ENCODE assay signal across 13 cellular contexts in genomic region chr6:80639243-80639642, GRCh38.
A peak's percentile ranks its signal among the peaks of the same experiment; 100 is the strongest.
DNase-seq lines count a peak whose midpoint lies in the region; ATAC-seq and TF ChIP-seq lines count a peak whose summit lies in the region.
"Had no signal": no experiment of that assay in that cellular context is flagged by ENCODE, and none has a peak within 500 bp of the region (broad histone marks: within the 10 kb centered on the region; RNA-seq: fewer than 3 reads in every experiment).

No MANE protein-coding gene starts in this region.

- H3K9me3 ChIP-seq in endodermal cell (ENCODE audit: control insufficient read depth, low read length): no peaks in the 10 kb centered on the region
- no peaks in the 10 kb centered on the region for H3K9me3 ChIP-seq in neuron (ENCODE audit: low read length)
- H3K9me3 ChIP-seq in esophagus muscularis mucosa: no peaks in the 10 kb centered on the region
- H3K9me3 ChIP-seq: BLaER1, HAP-1, right atrium auricular region had no signal

- H2AFZ ChIP-seq in neuron (ENCODE audit: low read depth, low read length): peak overlapping the region; percentile 41

- no peaks in the 10 kb centered on the region for H3K36me3 Mint-ChIP-seq in endodermal cell (ENCODE audit: low read depth)

- H3K36me3 ChIP-seq in endodermal cell (ENCODE audit: control insufficient read depth, insufficient read depth, low read length) (no peaks in the 10 kb centered on the region), neuron (ENCODE audit: insufficient read depth, low read length) (no peaks in the 10 kb centered on the region), esophagus muscularis mucosa (no peaks in the 10 kb centered on the region)
- H3K36me3 ChIP-seq: BLaER1, HAP-1, right atrium auricular region had no signal

- H3K27ac Mint-ChIP-seq in endodermal cell: peak overlapping the region; percentile 6
- H3K27ac Mint-ChIP-seq: activated T-cell treated with anti-CD3 and anti-CD28 coated beads, Interleukin-2, amount 50 U/mL, for 72 hours had no signal

- ATAC-seq in HG02885 (IDR thresholded peaks at IDR 0.05; ENCODE audit: poor library complexity, unreplicated experiment) (no peak), GM18870 (IDR thresholded peaks at IDR 0.05; ENCODE audit: unreplicated experiment) (no peak)

- H3K27ac ChIP-seq in endodermal cell (ENCODE audit: low read depth, low read length) (no peak overlapping the region), esophagus muscularis mucosa (replicated peaks in 1 of 4) (no peak overlapping the region)
- H3K27ac ChIP-seq: BLaER1, right atrium auricular region had no signal

- TF ChIP-seq POLR2A in esophagus muscularis mucosa (IDR thresholded peaks at IDR 0.05; ENCODE audit: low read depth): no peak

- H3K4me3 ChIP-seq in endodermal cell (ENCODE audit: low read length) (no peak overlapping the region), neuron (ENCODE audit: low read length) (peak overlapping the region; percentile 24), esophagus muscularis mucosa (no peak overlapping the region)
- H3K4me3 ChIP-seq: BLaER1, HAP-1, right atrium auricular region had no signal

- H3K4me1 ChIP-seq in endodermal cell (ENCODE audit: control insufficient read depth, insufficient read depth, low read length): no peaks in the 10 kb centered on the region
- peaks cover 16% of the 10 kb centered on the region for H3K4me1 ChIP-seq in neuron (ENCODE audit: insufficient read depth, low read length)
- H3K4me1 ChIP-seq in esophagus muscularis mucosa: no peaks in the 10 kb centered on the region
- H3K4me1 ChIP-seq: BLaER1, HAP-1, right atrium auricular region had no signal

- peaks cover 9% of the 10 kb centered on the region for H3K4me1 Mint-ChIP-seq in endodermal cell

- no peaks in the 10 kb centered on the region for H3K27me3 Mint-ChIP-seq in endodermal cell (ENCODE audit: insufficient read depth)

- H3K9ac ChIP-seq in endodermal cell (ENCODE audit: extremely low read depth, low read length, poor library complexity, severe bottlenecking): no peak overlapping the region
- H3K9ac ChIP-seq: BLaER1 had no signal

- TF ChIP-seq CTCF in endodermal cell (conservative IDR thresholded peaks at IDR 0.05): no peak
- TF ChIP-seq CTCF in esophagus muscularis mucosa (IDR thresholded peaks at IDR 0.05): no peak

- H3K27me3 ChIP-seq in endodermal cell (ENCODE audit: control insufficient read depth, insufficient read depth, low read length, poor library complexity, severe bottlenecking): no peaks in the 10 kb centered on the region
- no peaks in the 10 kb centered on the region for H3K27me3 ChIP-seq in neuron (ENCODE audit: insufficient read depth, low read length)
- no peaks in the 10 kb centered on the region for H3K27me3 ChIP-seq in esophagus muscularis mucosa
- H3K27me3 ChIP-seq: BLaER1, right atrium auricular region had no signal

- intact Hi-C loops in esophagus muscularis mucosa (cut with DNase I): no loop called here

- DNase-seq in ELR (ENCODE audit: low read depth): peak; percentile 55
- no peak for DNase-seq in endodermal cell
- DNase-seq in esophagus muscularis mucosa (ENCODE audit: extremely low spot score): no peak
- no peak for DNase-seq in glomerular visceral epithelial cell (ENCODE audit: extremely low spot score)
- DNase-seq: activated T-cell treated with anti-CD3 and anti-CD28 coated beads, Interleukin-2, amount 50 U/mL, for 72 hours; NCI-H1694 treated with DMSO at 0.1 percent for 48 hours had no signal

- WGBS in endodermal cell (ENCODE audit: insufficient coverage in 1 of 2, insufficient read length in 1 of 2), 2 experiments: 94 to 95% methylated on average over 2 of the region's 2 CpGs
- 83% methylated on average over 2 of the region's 2 CpGs for WGBS in esophagus muscularis mucosa

- peaks cover 6% of the 10 kb centered on the region for H3K9me3 Mint-ChIP-seq in endodermal cell

- TF ChIP-seq EP300 in esophagus muscularis mucosa (IDR thresholded peaks at IDR 0.05): no peak

- no peak overlapping the region for H3K4me3 Mint-ChIP-seq in endodermal cell
- H3K4me3 Mint-ChIP-seq: activated T-cell treated with anti-CD3 and anti-CD28 coated beads, Interleukin-2, amount 50 U/mL, for 72 hours had no signal

TF ChIP-seq in PFSK-1, 5 proteins besides CTCF, POLR2A, EP300 and RAD21:
- TF ChIP-seq TAF1 (IDR thresholded peaks at IDR 0.05; ENCODE audit: borderline replicate concordance, insufficient read depth, low read length) (no peak), FOXP2 (optimal IDR thresholded peaks at IDR 0.05; ENCODE audit: borderline replicate concordance, extremely low read depth, extremely low read length, insufficient read depth) (peak; percentile 45), REST (IDR thresholded peaks at IDR 0.05; ENCODE audit: insufficient read depth in 1 of 2, low read depth in 2 of 2, low read length in 2 of 2) (no peak), POLR2AphosphoS5 (IDR thresholded peaks at IDR 0.05; ENCODE audit: low read depth, low read length) (no peak)
